ENCODE assay signal across 19 cellular contexts in genomic region chr3:17187589-17188184, GRCh38.
DNase-seq lines count a peak whose midpoint lies in the region; ATAC-seq lines count a peak whose summit lies in the region.
"Had no signal": no experiment of that assay in that cellular context is flagged by ENCODE, and none has a peak within 500 bp of the region (broad histone marks: within the 10 kb centered on the region; RNA-seq: fewer than 3 reads in every experiment).

No MANE protein-coding gene starts in this region.

- H3K9me3 ChIP-seq in HUES64 (ENCODE audit: insufficient read depth, low read depth, low read length) (no peaks in the 10 kb centered on the region), ectodermal cell (ENCODE audit: control insufficient read depth, low read length) (no peaks in the 10 kb centered on the region), T-helper 17 cell (ENCODE audit: control insufficient read depth, low read length, poor library complexity, severe bottlenecking) (no peaks in the 10 kb centered on the region)
- H3K9me3 ChIP-seq: BE2C had no signal

- H3K27me3 ChIP-seq in HUES64 (ENCODE audit: insufficient read depth, low read length) (no peaks in the 10 kb centered on the region), ectodermal cell (ENCODE audit: control insufficient read depth, insufficient read depth, low read length, poor library complexity, severe bottlenecking) (no peaks in the 10 kb centered on the region)
- H3K27me3 ChIP-seq: BE2C had no signal

- H3K4me1 ChIP-seq in HUES64 (ENCODE audit: insufficient read depth, low read length): peaks cover 18% of the 10 kb centered on the region
- peaks cover 4% of the 10 kb centered on the region for H3K4me1 ChIP-seq in ectodermal cell (ENCODE audit: control insufficient read depth, insufficient read depth, low read length)
- H3K4me1 ChIP-seq: BE2C had no signal

- ATAC-seq in T-helper 17 cell (no peak), GM19035 (IDR thresholded peaks at IDR 0.05; ENCODE audit: unreplicated experiment) (no peak), GM21526 (IDR thresholded peaks at IDR 0.05; ENCODE audit: low FRiP score, unreplicated experiment) (no peak)
- ATAC-seq: Panc1 had no signal

- 77% methylated on average over 6 of the region's 6 CpGs for WGBS in HUES64
- 70 to 74% methylated on average over 6 of the region's 6 CpGs for WGBS in ectodermal cell, 2 experiments

- no peaks in the 10 kb centered on the region for H3K27me3 Mint-ChIP-seq in T-helper 17 cell
- H3K27me3 Mint-ChIP-seq: CD4-positive, alpha-beta T cell; IgD-negative memory B cell had no signal

- H3K27ac ChIP-seq in HUES64 (ENCODE audit: low read depth, low read length): peak overlapping the region; percentile 45; the same call in 1 of the 2 replicates
- H3K27ac ChIP-seq in ectodermal cell (ENCODE audit: insufficient read depth, low read depth, low read length, poor library complexity, severe bottlenecking): peak overlapping the region; percentile 26
- H3K27ac ChIP-seq: 22Rv1, SK-N-MC had no signal

- H3K27ac Mint-ChIP-seq in T-helper 17 cell: no peak overlapping the region
- H3K27ac Mint-ChIP-seq: CD4-positive, alpha-beta T cell; IgD-negative memory B cell had no signal

- H3K9ac ChIP-seq in HUES64 (ENCODE audit: low read depth, low read length): no peak overlapping the region

- H3K4me3 Mint-ChIP-seq in T-helper 17 cell: no peak overlapping the region
- H3K4me3 Mint-ChIP-seq: CD4-positive, alpha-beta T cell; IgD-negative memory B cell had no signal

- peak; percentile 61 for DNase-seq in NCI-H82 (lab: John Stamatoyannopoulos, UW)
- DNase-seq in NCI-H82 treated with DMSO at 0.1 percent for 48 hours (lab: John Stamatoyannopoulos, UW; ENCODE audit: unreplicated experiment): no peak
- DNase-seq in superior temporal gyrus (ENCODE audit: extremely low spot score): peak; percentile 45
- no peak for DNase-seq in T-helper 17 cell
- DNase-seq: BE2C; Calu3; CD4-positive, alpha-beta T cell; DMS79 treated with DMSO at 0.1 percent for 48 hours; GOT3; NCI-H1105 treated with DMSO at 0.1 percent for 48 hours; NCI-H187 treated with DMSO at 0.1 percent for 48 hours had no signal

- H3K4me1 Mint-ChIP-seq in T-helper 17 cell: peaks cover 5% of the 10 kb centered on the region

- H3K4me3 ChIP-seq in HUES64 (ENCODE audit: low read length): no peak overlapping the region
- H3K4me3 ChIP-seq in ectodermal cell (ENCODE audit: insufficient read depth, low read depth, low read length): no peak overlapping the region
- H3K4me3 ChIP-seq: SK-N-MC had no signal

- H3K36me3 Mint-ChIP-seq in T-helper 17 cell (ENCODE audit: low read depth): peaks cover 4% of the 10 kb centered on the region

- H3K36me3 ChIP-seq in HUES64 (ENCODE audit: insufficient read depth, low read length) (no peaks in the 10 kb centered on the region), ectodermal cell (ENCODE audit: control insufficient read depth, insufficient read depth, low read length) (no peaks in the 10 kb centered on the region)
- H3K36me3 ChIP-seq: BE2C had no signal

Comparison
In these comparisons a context has a peak if more than half of its experiments do, and no peak if none do; other contexts are left out.
1. DNase-seq: peak in NCI-H82 (single experiment) and superior temporal gyrus (single experiment); none in NCI-H82 treated with DMSO at 0.1 percent for 48 hours (single experiment) and T-helper 17 cell (0 of 3).